8 cellular contexts compared by ENCODE assay signal in the genomic region with DNA sequence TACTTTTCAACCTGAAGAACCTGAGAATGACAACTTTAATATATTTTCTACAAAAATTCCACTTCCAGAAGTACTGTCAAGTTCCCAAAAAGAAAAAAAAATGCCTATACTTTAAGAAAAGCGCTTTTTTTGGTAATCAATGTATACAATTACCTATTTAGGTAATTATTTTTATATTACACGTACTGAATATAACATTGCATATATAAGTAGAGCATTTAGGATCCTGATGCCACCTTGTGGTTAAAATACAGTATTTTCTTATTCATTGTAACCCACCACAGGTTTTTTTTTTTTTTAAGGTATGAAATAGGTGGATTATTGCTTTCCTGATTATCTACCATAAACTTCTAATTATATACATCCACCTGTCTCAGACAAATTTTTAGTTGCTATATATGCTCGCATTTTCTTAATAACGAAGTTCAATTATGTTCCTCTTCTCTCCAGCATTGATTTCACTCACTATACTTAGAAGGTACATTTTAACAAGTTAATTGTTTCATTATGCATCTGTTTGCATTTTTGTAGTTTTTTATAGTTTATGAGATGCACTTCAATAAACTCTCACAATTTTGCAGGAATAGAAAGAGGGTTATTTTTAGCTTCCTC. TPM values are rescaled to one million over a fixed set of nuclear protein-coding genes. Genes with fewer than 3 reads are reported as not detected.
DNase-seq lines count a peak whose midpoint lies in the region; ATAC-seq and FAIRE-seq lines count a peak whose summit lies in the region.
"Had no signal": no experiment of that assay in that cellular context is flagged by ENCODE, and none has a peak within 500 bp of the region (broad histone marks: within the 10 kb centered on the region; RNA-seq: fewer than 3 reads in every experiment).

No MANE protein-coding gene starts in this region.

- peak; percentile 83 for FAIRE-seq in TTC549 (lab: Jason Lieb, UNC)

- H3K4me1 Mint-ChIP-seq in activated CD4-positive, alpha-beta memory T cell treated with anti-CD3 and anti-CD28 coated beads, Interleukin-2, amount 10 ng/mL, durations not matched to agents 7 days and 5 days = peaks cover 16% of the 10 kb centered on the region

- no peak overlapping the region for H3K4me3 Mint-ChIP-seq in activated CD4-positive, alpha-beta memory T cell treated with anti-CD3 and anti-CD28 coated beads, Interleukin-2, amount 10 ng/mL, durations not matched to agents 7 days and 5 days
- H3K4me3 Mint-ChIP-seq: T-helper 1 cell treated with Interleukin-12 subunit alpha and Interleukin-12 subunit beta and Interleukin-4 antibody, amounts not matched to agents 30 μg/mL and 1 μg/mL, for 36 hours had no signal

- peak; percentile 37 for DNase-seq in left kidney (ENCODE audit: low read depth, low spot score)
- DNase-seq in DMS79 (lab: John Stamatoyannopoulos, UW) = no peak
- no peak for DNase-seq in activated CD4-positive, alpha-beta memory T cell treated with anti-CD3 and anti-CD28 coated beads, Interleukin-2, amount 10 ng/mL, durations not matched to agents 7 days and 5 days

- CTCF ChIA-PET in activated CD4-positive, alpha-beta memory T cell treated with anti-CD3 and anti-CD28 coated beads, Interleukin-2, amount 10 ng/mL, durations not matched to agents 7 days and 5 days (lab: Charles Lee) = interaction anchor here (1.0 kb wide), 1 partner anchor 12 kb away, joined by 3 read pairs; no protein-coding TSS in a partner anchor

- H3K9me3 Mint-ChIP-seq in activated CD4-positive, alpha-beta memory T cell treated with anti-CD3 and anti-CD28 coated beads, Interleukin-2, amount 10 ng/mL, durations not matched to agents 7 days and 5 days = no peaks in the 10 kb centered on the region
- H3K9me3 Mint-ChIP-seq: T-helper 1 cell treated with Interleukin-12 subunit alpha and Interleukin-12 subunit beta and Interleukin-4 antibody, amounts not matched to agents 30 μg/mL and 1 μg/mL, for 36 hours had no signal

- no peaks in the 10 kb centered on the region for H3K27me3 Mint-ChIP-seq in activated CD4-positive, alpha-beta memory T cell treated with anti-CD3 and anti-CD28 coated beads, Interleukin-2, amount 10 ng/mL, durations not matched to agents 7 days and 5 days

- POLR2A ChIA-PET in activated CD4-positive, alpha-beta memory T cell treated with anti-CD3 and anti-CD28 coated beads, Interleukin-2, amount 10 ng/mL, durations not matched to agents 7 days and 5 days (lab: Charles Lee) = no interaction called here

- H3K36me3 Mint-ChIP-seq in activated CD4-positive, alpha-beta memory T cell treated with anti-CD3 and anti-CD28 coated beads, Interleukin-2, amount 10 ng/mL, durations not matched to agents 7 days and 5 days (ENCODE audit: low read depth) = no peaks in the 10 kb centered on the region

- no peak overlapping the region for H3K27ac Mint-ChIP-seq in activated CD4-positive, alpha-beta memory T cell treated with anti-CD3 and anti-CD28 coated beads, Interleukin-2, amount 10 ng/mL, durations not matched to agents 7 days and 5 days
- H3K27ac Mint-ChIP-seq: T-helper 1 cell treated with Interleukin-12 subunit alpha and Interleukin-12 subunit beta and Interleukin-4 antibody, amounts not matched to agents 30 μg/mL and 1 μg/mL, for 36 hours had no signal

- peak; percentile 45 for ATAC-seq in GM18517 (IDR thresholded peaks at IDR 0.05; ENCODE audit: unreplicated experiment)
- peak; percentile 35 for ATAC-seq in HG03565 (IDR thresholded peaks at IDR 0.05; ENCODE audit: unreplicated experiment)
- ATAC-seq in GM18873 (IDR thresholded peaks at IDR 0.05; ENCODE audit: low FRiP score, unreplicated experiment) = no peak

RNA-seq across cellular contexts. Expression of a gene that starts 5.2 kb away (rescaled TPM):
- total RNA-seq in activated CD4-positive, alpha-beta memory T cell treated with anti-CD3 and anti-CD28 coated beads, Interleukin-2, amount 10 ng/mL, durations not matched to agents 7 days and 5 days = 1 to 10 TPM; 2.7 to 3.6 TPM
